In genomic region chr6:123873974-123874373, GRCh38 we compare ENCODE assay signal across 18 cellular contexts.
"Had no signal": no experiment of that assay in that cellular context is flagged by ENCODE, and none has a peak within 500 bp of the region (broad histone marks: within the 10 kb centered on the region; RNA-seq: fewer than 3 reads in every experiment).

No MANE protein-coding gene starts in this region.

- H3K9me3 Mint-ChIP-seq: dendritic cell treated with granulocyte-macrophage colony-stimulating factor and Interleukin-4, amounts not matched to agents 40 ng/mL and 50 ng/mL, for 4 days; mesothelial cell of epicardium had no signal

- H3K27ac Mint-ChIP-seq: dendritic cell treated with granulocyte-macrophage colony-stimulating factor and Interleukin-4, amounts not matched to agents 40 ng/mL and 50 ng/mL, for 4 days; mesothelial cell of epicardium had no signal

- DNase-seq: colonic mucosa; cortex of kidney; effector memory CD4-positive, alpha-beta T cell; foreskin keratinocyte; head of caudate nucleus; heart right ventricle; hippocampal formation; left cardiac atrium; left lung; left ventricle myocardium superior; lower lobe of right lung; mesenchymal stem cell; mucosa of descending colon; naive B cell had no signal

- ATAC-seq: foreskin keratinocyte, gastroesophageal sphincter, heart right ventricle, left cardiac atrium, left lung, left ventricle myocardium superior, lower lobe of right lung, mucosa of descending colon had no signal

- H3K36me3 ChIP-seq: colonic mucosa, esophagus muscularis mucosa, gastroesophageal sphincter, heart right ventricle, left lung, lower lobe of right lung had no signal

- H3K4me3 ChIP-seq: colonic mucosa, esophagus muscularis mucosa, gastroesophageal sphincter, heart right ventricle, left lung, lower lobe of right lung, mucosa of descending colon had no signal

- H3K27me3 Mint-ChIP-seq: dendritic cell treated with granulocyte-macrophage colony-stimulating factor and Interleukin-4, amounts not matched to agents 40 ng/mL and 50 ng/mL, for 4 days; naive B cell had no signal

- H3K27me3 ChIP-seq: colonic mucosa, esophagus muscularis mucosa, foreskin keratinocyte, gastroesophageal sphincter, heart right ventricle, left lung had no signal

- H3K4me3 Mint-ChIP-seq: dendritic cell treated with granulocyte-macrophage colony-stimulating factor and Interleukin-4, amounts not matched to agents 40 ng/mL and 50 ng/mL, for 4 days; mesothelial cell of epicardium; naive B cell had no signal

- H3K36me3 Mint-ChIP-seq: mesothelial cell of epicardium, naive B cell had no signal

- H3K4me1 ChIP-seq: colonic mucosa, esophagus muscularis mucosa, foreskin keratinocyte, gastroesophageal sphincter, heart right ventricle, left lung, lower lobe of right lung had no signal

- H3K27ac ChIP-seq: colonic mucosa, esophagus muscularis mucosa, foreskin keratinocyte, gastroesophageal sphincter, heart right ventricle, left lung, lower lobe of right lung had no signal

- H3K4me1 Mint-ChIP-seq: mesothelial cell of epicardium, naive B cell had no signal
